Comparison of ENCODE assay signal across 8 cellular contexts in genomic region chr10:30704601-30705085, GRCh38.
DNase-seq lines count a peak whose midpoint lies in the region; ATAC-seq and TF ChIP-seq lines count a peak whose summit lies in the region.
"Not testable (repeated sequence)": the region's sequence is repeated elsewhere in the genome, so short reads cannot be mapped to it uniquely, and the experiment has no call there.

No MANE protein-coding gene starts in this region.

- peak; percentile 27 for ATAC-seq in CD4-positive, alpha-beta T cell (ENCODE audit: poor library complexity)
- ATAC-seq in GM19397 (IDR thresholded peaks at IDR 0.05; ENCODE audit: unreplicated experiment) (peak; percentile 6), HG02852 (IDR thresholded peaks at IDR 0.05; ENCODE audit: unreplicated experiment) (peak; percentile 3)

- H3K4me1 ChIP-seq in MM.1S (ENCODE audit: low read length) (peaks cover 44% of the 10 kb centered on the region), duodenal mucosa (ENCODE audit: control insufficient read depth in 1 of 2, insufficient read depth in 2 of 2, low read length in 2 of 2) (peaks cover 8 to 11% of the 10 kb centered on the region in 2 donors)

- not testable (repeated sequence) for H3K27me3 Mint-ChIP-seq in CD4-positive, alpha-beta T cell; T-helper 2 cell treated with Interferon-gamma antibody and Interleukin-4, amounts not matched to agents 5 μg/mL and 100 μg/mL, for 36 hours (ENCODE audit: low read depth)

- not testable (repeated sequence) for H2AFZ ChIP-seq in MM.1S (ENCODE audit: low read length)

- H3K9me3 Mint-ChIP-seq in CD4-positive, alpha-beta T cell; T-helper 2 cell treated with Interferon-gamma antibody and Interleukin-4, amounts not matched to agents 5 μg/mL and 100 μg/mL, for 36 hours: not testable (repeated sequence)

- H3K9me2 ChIP-seq in MM.1S (replicated peaks; ENCODE audit: insufficient read depth, low read length), result not testable (repeated sequence)

- H3K4me3 ChIP-seq in MM.1S (ENCODE audit: low read length) (peak overlapping the region; percentile 70), duodenal mucosa (ENCODE audit: low read depth in 1 of 2, low read length in 2 of 2) (peak overlapping the region; percentile 43 to 52), skin epidermis (peak overlapping the region in 3 of 7 experiments; percentile 7 to 14 (median 14))

- POLR2A ChIA-PET in CD4-positive, alpha-beta T cell (lab: Charles Lee), result interaction anchor here (0.6 to 1.8 kb wide), 7 partner anchors 9 to 1754 kb away, joined by 3 to 10 read pairs (median 4); no protein-coding TSS in a partner anchor

- TF ChIP-seq CTCF in CD4-positive, alpha-beta T cell (IDR thresholded peaks at IDR 0.05); MM.1S (IDR thresholded peaks at IDR 0.05; ENCODE audit: low read length): not testable (repeated sequence)

- peak overlapping the region; percentile 66 for H3K27ac ChIP-seq in CD4-positive, alpha-beta T cell (ENCODE audit: low read depth, low read length)
- H3K27ac ChIP-seq in MM.1S (ENCODE audit: low read length) (peak overlapping the region; percentile 98), skin epidermis (peak overlapping the region in 13 of 21 experiments; percentile 17 to 87 (median 76))
- H3K27ac ChIP-seq in duodenal mucosa (ENCODE audit: low read depth, low read length), result not testable (repeated sequence)

- not testable (repeated sequence) for H3K36me3 ChIP-seq in MM.1S (replicated peaks; ENCODE audit: insufficient read depth, low read length); duodenal mucosa (ENCODE audit: control insufficient read depth in 1 of 2, insufficient read depth in 2 of 2, low read length in 2 of 2)

- H3K4me2 ChIP-seq in MM.1S (ENCODE audit: low read depth, low read length), result peak overlapping the region; percentile 67

- H3F3A ChIP-seq in MM.1S (ENCODE audit: insufficient read depth, low read length), result peaks cover 66% of the 10 kb centered on the region

- H4K20me1 ChIP-seq in MM.1S (ENCODE audit: insufficient read depth, low read length), result not testable (repeated sequence)

- peak overlapping the region; percentile 89 for H3K4me3 Mint-ChIP-seq in CD4-positive, alpha-beta T cell
- H3K4me3 Mint-ChIP-seq in T-helper 2 cell treated with Interferon-gamma antibody and Interleukin-4, amounts not matched to agents 5 μg/mL and 100 μg/mL, for 36 hours, result peak overlapping the region; percentile 91

- H3K9ac ChIP-seq in MM.1S (ENCODE audit: low read length) (peak overlapping the region; percentile 75), duodenal mucosa (ENCODE audit: low read depth in 1 of 2, low read length in 2 of 2) (peak overlapping the region in 1 of 2 donors; percentile 38)

- H3K27me3 ChIP-seq in CD4-positive, alpha-beta T cell (ENCODE audit: control insufficient read depth, insufficient read depth, low read length); MM.1S (replicated peaks; ENCODE audit: insufficient read depth, low read length); duodenal mucosa (ENCODE audit: control insufficient read depth in 1 of 2, insufficient read depth in 2 of 2, low read length in 2 of 2): not testable (repeated sequence)

- H3K79me2 ChIP-seq in MM.1S (ENCODE audit: low read length), result peaks cover 16% of the 10 kb centered on the region

- H3K4me1 Mint-ChIP-seq in CD4-positive, alpha-beta T cell (ENCODE audit: low read depth), result peaks cover 67% of the 10 kb centered on the region
- peaks cover 65% of the 10 kb centered on the region for H3K4me1 Mint-ChIP-seq in T-helper 2 cell treated with Interferon-gamma antibody and Interleukin-4, amounts not matched to agents 5 μg/mL and 100 μg/mL, for 36 hours (ENCODE audit: low read depth)

- peak overlapping the region; percentile 99 for H3K27ac Mint-ChIP-seq in CD4-positive, alpha-beta T cell
- peak overlapping the region; percentile 99 for H3K27ac Mint-ChIP-seq in T-helper 2 cell treated with Interferon-gamma antibody and Interleukin-4, amounts not matched to agents 5 μg/mL and 100 μg/mL, for 36 hours

- intact Hi-C loops in CD4-positive, alpha-beta T cell (cut with DNase I, micrococcal nuclease), result loop anchor here (5.0 to 10.0 kb wide), 7 partner anchors 172 to 1353 kb away; partner anchors contain the start of genes ZNF438 (in 2 of the 2), KIF5B (in 1 of the 2) and ZEB1 (in 1 of the 2)

- H3K36me3 Mint-ChIP-seq in CD4-positive, alpha-beta T cell (ENCODE audit: low read depth), result not testable (repeated sequence)
- H3K36me3 Mint-ChIP-seq in T-helper 2 cell treated with Interferon-gamma antibody and Interleukin-4, amounts not matched to agents 5 μg/mL and 100 μg/mL, for 36 hours (ENCODE audit: low read depth), result peaks cover 11% of the 10 kb centered on the region

- CTCF ChIA-PET in CD4-positive, alpha-beta T cell (lab: Charles Lee), result interaction anchor here (0.9 to 1.9 kb wide), 2 partner anchors 14 to 17 kb away, joined by 4 to 5 read pairs; no protein-coding TSS in a partner anchor

- DNase-seq in CD4-positive, alpha-beta T cell, result peak in 8 of 10 experiments; percentile 17 to 43 (median 28)
- peak; percentile 64 for DNase-seq in MM.1S
- peak; percentile 43 for DNase-seq in T-helper 2 cell treated with Interferon-gamma antibody and Interleukin-4, amounts not matched to agents 5 μg/mL and 100 μg/mL, for 36 hours (ENCODE audit: low spot score)
- DNase-seq in activated T-cell treated with anti-CD3 and anti-CD28 coated beads, Interleukin-2, amount 50 U/mL, for 48 hours, result peak; percentile 73 to 77

- not testable (repeated sequence) for H3K9me3 ChIP-seq in CD4-positive, alpha-beta T cell (ENCODE audit: control insufficient read depth, low read length); MM.1S (replicated peaks; ENCODE audit: insufficient read depth, low read length); duodenal mucosa (ENCODE audit: control insufficient read depth in 1 of 2, low read length in 2 of 2)
